Comparison of ENCODE assay signal across 8 cellular contexts in genomic region chr2:206556357-206556949, GRCh38.
DNase-seq lines count a peak whose midpoint lies in the region; ATAC-seq, FAIRE-seq and TF ChIP-seq lines count a peak whose summit lies in the region.

No MANE protein-coding gene starts in this region.

- peak; percentile 67 to 72 for TF ChIP-seq RAD21 in A549 (conservative IDR thresholded peaks at IDR 0.05 in 1 of 2, IDR thresholded peaks at IDR 0.05 in 1 of 2)
- peak; percentile 66 for TF ChIP-seq RAD21 in SK-N-SH (IDR thresholded peaks at IDR 0.05; ENCODE audit: low read length)

- POLR2A ChIA-PET in A549 (lab: Yijun Ruan, JAX) (no interaction called here), SK-N-SH (lab: Yijun Ruan, JAX) (no interaction called here)

- DNase-seq in A549 (ENCODE audit: low read depth in 1 of 2, low spot score in 1 of 2) (peak; percentile 5 to 64), GM04504 (ENCODE audit: low read depth) (peak; percentile 9), Karpas-422 (peak; percentile 71), SK-N-SH (peak; percentile 36), foreskin melanocyte (peak; percentile 31), upper lobe of right lung (no peak), NK-92 (lab: John Stamatoyannopoulos, UW; ENCODE audit: unreplicated experiment) (no peak)
- no peak for DNase-seq in activated T-cell treated with anti-CD3 and anti-CD28 coated beads, Interleukin-2, amount 50 U/mL, for 48 hours

- 24% methylated on average over 5 of the region's 5 CpGs for WGBS in A549 (ENCODE audit: missing lambda C conversion rate)
- WGBS in SK-N-SH (ENCODE audit: low lambda C conversion rate): 57% methylated on average over 5 of the region's 5 CpGs

- H3K4me1 ChIP-seq in A549: no peaks in the 10 kb centered on the region
- H3K4me1 ChIP-seq in Karpas-422 (ENCODE audit: low read length): no peaks in the 10 kb centered on the region
- H3K4me1 ChIP-seq in SK-N-SH (ENCODE audit: control insufficient read depth in 1 of 2, insufficient read depth in 2 of 2, low read depth in 1 of 2, low read length in 1 of 2): no peaks in the 10 kb centered on the region
- H3K4me1 ChIP-seq in upper lobe of right lung: no peaks in the 10 kb centered on the region

- ATAC-seq in A549 (peak; percentile 47 to 81; a peak in 4 of 6 replicates), upper lobe of right lung (peak; percentile 45)

- H3K9me3 ChIP-seq in A549 (no peaks in the 10 kb centered on the region), Karpas-422 (ENCODE audit: low read length) (no peaks in the 10 kb centered on the region), SK-N-SH (no peaks in the 10 kb centered on the region), upper lobe of right lung (no peaks in the 10 kb centered on the region)

- CTCF ChIA-PET in A549 (lab: Yijun Ruan, JAX): interaction anchor here (0.6 to 1.5 kb wide), 7 partner anchors 9 to 234 kb away, joined by 3 to 6 read pairs (median 3); no protein-coding TSS in a partner anchor
- CTCF ChIA-PET in SK-N-SH (lab: Yijun Ruan, JAX): interaction anchor here (0.6 to 3.5 kb wide), 18 partner anchors 8 to 110 kb away, joined by 3 to 15 read pairs (median 3); no protein-coding TSS in a partner anchor

- intact Hi-C loops in upper lobe of right lung (cut with DNase I): no loop called here

- no peaks in the 10 kb centered on the region for H3K79me2 ChIP-seq in Karpas-422 (ENCODE audit: low read length)
- no peaks in the 10 kb centered on the region for H3K79me2 ChIP-seq in SK-N-SH (ENCODE audit: insufficient read depth)

- H3K27me3 ChIP-seq in Karpas-422 (ENCODE audit: low read length) (no peaks in the 10 kb centered on the region), SK-N-SH (ENCODE audit: insufficient read depth) (no peaks in the 10 kb centered on the region), upper lobe of right lung (no peaks in the 10 kb centered on the region)

- FAIRE-seq in A549 (lab: Jason Lieb, UNC): no peak

- no peak for TF ChIP-seq POLR2A in A549 (IDR thresholded peaks at IDR 0.05; ENCODE audit: low read length)

- H3K36me3 ChIP-seq in Karpas-422 (ENCODE audit: insufficient read depth, low read length): no peaks in the 10 kb centered on the region
- H3K36me3 ChIP-seq in SK-N-SH (replicated peaks in 1 of 2; ENCODE audit: control insufficient read depth in 1 of 2, insufficient read depth in 2 of 2, low read length in 1 of 2): no peaks in the 10 kb centered on the region
- no peaks in the 10 kb centered on the region for H3K36me3 ChIP-seq in upper lobe of right lung

- H3K27ac ChIP-seq in A549 (no peak overlapping the region), Karpas-422 (ENCODE audit: low read length) (no peak overlapping the region), SK-N-SH (ENCODE audit: low read depth in 2 of 2, low read length in 1 of 2) (no peak overlapping the region), upper lobe of right lung (no peak overlapping the region)

- no peak overlapping the region for H3K4me3 ChIP-seq in A549
- H3K4me3 ChIP-seq in Karpas-422 (ENCODE audit: low read length): no peak overlapping the region
- no peak overlapping the region; a peak in 1 of 4 replicates for H3K4me3 ChIP-seq in SK-N-SH (ENCODE audit: low read depth in 2 of 2, low read length in 1 of 2)
- no peak overlapping the region for H3K4me3 ChIP-seq in upper lobe of right lung

- H2AFZ ChIP-seq in Karpas-422 (ENCODE audit: low read length) (no peak overlapping the region), SK-N-SH (ENCODE audit: low read depth) (no peak overlapping the region)

- H3F3A ChIP-seq in SK-N-SH (replicated peaks; ENCODE audit: insufficient read depth): no peaks in the 10 kb centered on the region

- TF ChIP-seq EP300 in A549 (IDR thresholded peaks at IDR 0.05) (no peak), SK-N-SH (IDR thresholded peaks at IDR 0.05; ENCODE audit: borderline replicate concordance in 1 of 2, low read depth in 1 of 2, low read length in 1 of 2) (no peak)

- H4K20me1 ChIP-seq in Karpas-422 (ENCODE audit: insufficient read depth, low read depth, low read length): no peaks in the 10 kb centered on the region
- no peaks in the 10 kb centered on the region for H4K20me1 ChIP-seq in SK-N-SH (ENCODE audit: insufficient read depth)

- H3K4me2 ChIP-seq in A549 (no peak overlapping the region), Karpas-422 (ENCODE audit: low read depth, low read length, poor library complexity, severe bottlenecking) (no peak overlapping the region), SK-N-SH (no peak overlapping the region)

- H3K9ac ChIP-seq in Karpas-422 (ENCODE audit: low read length) (no peak overlapping the region), SK-N-SH (no peak overlapping the region)

- TF ChIP-seq CTCF in A549 (IDR thresholded peaks at IDR 0.05) (peak; percentile 73), SK-N-SH (IDR thresholded peaks at IDR 0.05) (peak; percentile 66), upper lobe of right lung (IDR thresholded peaks at IDR 0.05) (peak; percentile 48)

- no peaks in the 10 kb centered on the region for H3K9me2 ChIP-seq in Karpas-422 (replicated peaks; ENCODE audit: insufficient read depth, low read length)
- no peaks in the 10 kb centered on the region for H3K9me2 ChIP-seq in SK-N-SH

TF ChIP-seq in A549, 52 proteins besides CTCF, POLR2A, EP300 and RAD21:
- TF ChIP-seq HEYL (CRISPR knock-in tag; IDR thresholded peaks at IDR 0.05) (no peak), SMC3 (IDR thresholded peaks at IDR 0.05) (peak; percentile 45)

TF ChIP-seq in SK-N-SH, 30 proteins besides CTCF, POLR2A, EP300 and RAD21:
- TF ChIP-seq SMC3 (IDR thresholded peaks at IDR 0.05; ENCODE audit: low read depth, low read length): peak; percentile 21; the same call in 1 of the 2 replicates
- TF ChIP-seq RCOR1 (IDR thresholded peaks at IDR 0.05; ENCODE audit: low read length): no peak

Comparison
In these comparisons a context has a peak if more than half of its experiments do, and no peak if none do; other contexts are left out.
1. DNase-seq: peak in A549 (2 of 2), GM04504 (single experiment), Karpas-422 (single experiment), SK-N-SH (single experiment) and foreskin melanocyte (single experiment); none in upper lobe of right lung (single experiment), activated T-cell treated with anti-CD3 and anti-CD28 coated beads, Interleukin-2, amount 50 U/mL, for 48 hours (0 of 2) and NK-92 (single experiment).
2. Of the 12 proteins assayed by ChIP-seq in both A549 and SK-N-SH: peak only in A549: none; only in SK-N-SH: none; in both: CTCF, RAD21 and SMC3; in neither: 9.
3. Peak in every context shown above with its lines, with median percentiles within 50 percentile points of each other: CTCF ChIP-seq.